ENCODE assay signal across 15 cellular contexts in genomic region chr4:13887010-13887409, GRCh38.
DNase-seq lines count a peak whose midpoint lies in the region; ATAC-seq lines count a peak whose summit lies in the region.
"Had no signal": no experiment of that assay in that cellular context is flagged by ENCODE, and none has a peak within 500 bp of the region (broad histone marks: within the 10 kb centered on the region; RNA-seq: fewer than 3 reads in every experiment).

No MANE protein-coding gene starts in this region.

- no peaks in the 10 kb centered on the region for H4K20me1 ChIP-seq in Karpas-422 (ENCODE audit: insufficient read depth, low read depth, low read length)

- H3K4me1 ChIP-seq in Karpas-422 (ENCODE audit: low read length): no peaks in the 10 kb centered on the region

- peak; percentile 55 for ATAC-seq in left lobe of liver

- H3K27ac ChIP-seq in Karpas-422 (ENCODE audit: low read length): no peak overlapping the region
- H3K27ac ChIP-seq: 22Rv1, HL-60 had no signal

- H3K9me2 ChIP-seq in Karpas-422 (replicated peaks; ENCODE audit: insufficient read depth, low read length): no peaks in the 10 kb centered on the region; the same call in 1 of the 2 replicates

- no peaks in the 10 kb centered on the region for H3K79me2 ChIP-seq in Karpas-422 (ENCODE audit: low read length)

- no peak overlapping the region for H2AFZ ChIP-seq in Karpas-422 (ENCODE audit: low read length)

- no peaks in the 10 kb centered on the region for H3K9me3 ChIP-seq in Karpas-422 (ENCODE audit: low read length)

- no peak overlapping the region for H3K4me2 ChIP-seq in Karpas-422 (ENCODE audit: low read depth, low read length, poor library complexity, severe bottlenecking)

- peak; percentile 25 for DNase-seq in NCI-H146 (lab: John Stamatoyannopoulos, UW)
- DNase-seq in NCI-H146 treated with DMSO at 0.1 percent for 48 hours (lab: John Stamatoyannopoulos, UW; ENCODE audit: unreplicated experiment): no peak
- peak; percentile 56 for DNase-seq in DMS53 (lab: John Stamatoyannopoulos, UW)
- peak; percentile 1 for DNase-seq in NCI-H69 (lab: John Stamatoyannopoulos, UW)
- DNase-seq in left lobe of liver (ENCODE audit: low spot score): no peak
- DNase-seq in HK-2 (ENCODE audit: unreplicated experiment): no peak
- DNase-seq in 8988T: no peak
- no peak for DNase-seq in Karpas-422
- DNase-seq: C1 segment of cervical spinal cord; Calu3; CD4-positive, alpha-beta T cell; GF-D8; HCEC 1CT had no signal

- H3K36me3 ChIP-seq in Karpas-422 (ENCODE audit: insufficient read depth, low read length): no peaks in the 10 kb centered on the region

- no peak overlapping the region for H3K9ac ChIP-seq in Karpas-422 (ENCODE audit: low read length)

- H3K27me3 ChIP-seq in Karpas-422 (ENCODE audit: low read length): no peaks in the 10 kb centered on the region

- no peak overlapping the region for H3K4me3 ChIP-seq in Karpas-422 (ENCODE audit: low read length)

Comparison
In these comparisons a context has a peak if more than half of its experiments do, and no peak if none do; other contexts are left out.
1. DNase-seq: peak in NCI-H146 (single experiment), DMS53 (single experiment) and NCI-H69 (single experiment); none in NCI-H146 treated with DMSO at 0.1 percent for 48 hours (single experiment), left lobe of liver (single experiment), HK-2 (single experiment), 8988T (single experiment) and Karpas-422 (single experiment).